Comparison of ENCODE assay signal across 8 cellular contexts in the genomic region with DNA sequence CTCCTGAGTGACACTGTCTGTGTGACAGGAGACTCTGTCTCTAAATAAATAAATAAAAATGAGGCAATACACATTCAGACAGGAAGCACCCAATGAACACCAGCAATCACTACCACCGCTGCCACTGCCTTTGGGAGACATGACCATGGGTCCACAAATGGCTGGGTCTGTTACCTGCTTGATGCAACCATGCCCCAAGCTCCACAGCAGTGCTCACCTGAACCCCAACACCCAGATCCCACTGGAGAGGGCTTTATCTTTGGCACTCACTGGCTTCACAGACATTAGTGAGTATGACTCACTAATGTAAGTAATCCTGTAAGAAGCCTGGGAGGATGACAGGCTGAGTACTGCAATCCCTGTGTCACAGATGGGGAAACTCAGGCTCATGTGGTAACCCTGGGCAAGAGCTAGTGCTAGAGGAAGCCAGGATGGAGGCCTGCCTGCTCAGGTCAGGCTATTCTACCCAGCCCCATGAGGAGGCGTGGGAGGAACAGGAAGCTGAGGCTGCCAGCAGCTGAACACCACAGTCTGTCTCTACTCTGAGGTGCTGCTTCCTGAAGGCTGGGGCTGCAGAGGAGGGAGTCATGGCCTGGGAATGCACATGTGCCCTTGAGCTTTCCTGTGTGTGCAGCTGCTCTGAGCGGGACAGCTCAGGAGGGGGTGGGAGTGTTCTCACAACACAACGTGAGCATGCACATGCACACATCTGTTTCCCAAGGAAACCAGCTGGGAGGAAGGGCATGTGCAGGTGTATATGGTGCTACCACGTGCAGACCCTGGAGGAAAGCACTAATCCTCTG. TPM values are rescaled to one million over a fixed set of nuclear protein-coding genes. Genes with fewer than 3 reads are reported as not detected.
DNase-seq lines count a peak whose midpoint lies in the region; ATAC-seq, FAIRE-seq and TF ChIP-seq lines count a peak whose summit lies in the region.

No MANE protein-coding gene starts in this region.

- DNase-seq in D721Med (ENCODE audit: insufficient read length, low spot score) (peak; percentile 29), LNCaP clone FGC (ENCODE audit: low read depth) (no peak), WERI-Rb-1 (peak; percentile 91), mammary epithelial cell (peak; percentile 100), left colon (peak; percentile 77 to 89), NCI-H748 (lab: John Stamatoyannopoulos, UW; ENCODE audit: unreplicated experiment) (no peak)
- DNase-seq in stimulated activated CD4-positive, alpha-beta T cell treated with anti-CD3 and anti-CD28 coated beads, Interleukin-2, amount 100 ng/mL, for 4 hours (ENCODE audit: low read depth), result peak; percentile 45

- CTCF ChIA-PET in mammary epithelial cell (lab: Charles Lee; ENCODE audit: low non-redundant PET), result interaction anchor here (0.6 to 1.2 kb wide), 12 partner anchors 9 to 492 kb away, joined by 3 to 23 read pairs (median 4); a partner anchor contains a TSS

- H3K27ac ChIP-seq in WERI-Rb-1, result peak overlapping the region; percentile 64
- peak overlapping the region; percentile 43 for H3K27ac ChIP-seq in mammary epithelial cell (ENCODE audit: insufficient read depth, low read depth, low read length)

- no peaks in the 10 kb centered on the region for H4K20me1 ChIP-seq in mammary epithelial cell (ENCODE audit: insufficient read depth, low read length)

- peaks cover 8% of the 10 kb centered on the region for H3K36me3 ChIP-seq in WERI-Rb-1
- peaks cover 2% of the 10 kb centered on the region for H3K36me3 ChIP-seq in mammary epithelial cell (ENCODE audit: insufficient read depth, low read length)

- no peak for FAIRE-seq in D721Med (lab: Jason Lieb, UNC)

- dilution Hi-C loops in mammary epithelial cell (cut with HindIII; ENCODE audit: low sequenced_read_pairs), result no loop called here

- H3K9me3 ChIP-seq in WERI-Rb-1 (ENCODE audit: severe bottlenecking), result no peaks in the 10 kb centered on the region
- H3K9me3 ChIP-seq in mammary epithelial cell (replicated peaks; ENCODE audit: insufficient read depth, low read length), result no peaks in the 10 kb centered on the region

- H2AFZ ChIP-seq in mammary epithelial cell (ENCODE audit: low read depth, low read length), result no peak overlapping the region

- no TSS peak for BruUV-seq in mammary epithelial cell (replicated peaks; lab: Mats Ljungman, UMichigan)

- TF ChIP-seq CTCF in D721Med (IDR thresholded peaks at IDR 0.05; ENCODE audit: insufficient read depth, missing control alignments), result peak; percentile 8
- 0 out of 2 replicates have a peak, but pooled peaks have one; percentile 16 for TF ChIP-seq CTCF in LNCaP clone FGC (IDR thresholded peaks at IDR 0.05; ENCODE audit: control insufficient read depth, extremely low read depth, insufficient read depth)
- peak; percentile 70 for TF ChIP-seq CTCF in WERI-Rb-1 (IDR thresholded peaks at IDR 0.05; ENCODE audit: low read depth, low read length)
- peak; percentile 8 to 65 for TF ChIP-seq CTCF in mammary epithelial cell (conservative IDR thresholded peaks at IDR 0.05 in 1 of 2, IDR thresholded peaks at IDR 0.05 in 1 of 2; ENCODE audit: extremely low read depth in 1 of 2, insufficient read depth in 1 of 2, low read depth in 1 of 2, low read length in 2 of 2)

- peaks cover 36% of the 10 kb centered on the region for H3K4me1 ChIP-seq in mammary epithelial cell (ENCODE audit: insufficient read depth, low read length)

- ATAC-seq in GM21515 (IDR thresholded peaks at IDR 0.05; ENCODE audit: unreplicated experiment) (peak; percentile 77), left colon (peak; percentile 83)

- no peaks in the 10 kb centered on the region for H3K27me3 ChIP-seq in WERI-Rb-1 (ENCODE audit: insufficient read depth, low read depth, severe bottlenecking)
- H3K27me3 ChIP-seq in mammary epithelial cell (ENCODE audit: insufficient read depth, low read length), result no peaks in the 10 kb centered on the region

- H3K79me2 ChIP-seq in mammary epithelial cell (ENCODE audit: insufficient read depth, low read length), result peaks cover 79% of the 10 kb centered on the region

- H3K9ac ChIP-seq in mammary epithelial cell (ENCODE audit: insufficient read depth, low read length), result no peak overlapping the region

- in situ Hi-C loops in mammary epithelial cell (cut with MboI; ENCODE audit: low sequenced_read_pairs in 2 of 2), result loop anchor here in 1 of 2 donors (5.0 to 25.0 kb wide), 2 partner anchors 40 to 275 kb away; a partner anchor contains a TSS

- intact Hi-C loops in mammary epithelial cell (cut with micrococcal nuclease), result loop anchor here (1.0 to 5.0 kb wide), 3 partner anchors 30 to 135 kb away; a partner anchor contains a TSS
- intact Hi-C loops in left colon (cut with DNase I, micrococcal nuclease), result no loop called here

- WGBS in mammary epithelial cell (ENCODE audit: low coverage, missing lambda C conversion rate), result 16% methylated on average over 5 of the region's 5 CpGs

- H3K4me3 ChIP-seq in LNCaP clone FGC (ENCODE audit: low read depth, low read length), result no peak overlapping the region
- no peak overlapping the region for H3K4me3 ChIP-seq in WERI-Rb-1 (ENCODE audit: low read depth, low read length)
- no peak overlapping the region for H3K4me3 ChIP-seq in mammary epithelial cell (replicated peaks in 1 of 3; ENCODE audit: insufficient read depth in 1 of 3, low read depth in 2 of 3, low read length in 3 of 3)

- peak overlapping the region; percentile 10 for H3K4me2 ChIP-seq in mammary epithelial cell (ENCODE audit: insufficient read depth, low read depth, low read length)

RNA-seq across cellular contexts. Expression of a gene that starts 43.0 kb away (rescaled TPM):
- total RNA-seq in mammary epithelial cell (100 to 1,000 TPM in 1 of 2 donors, 1 to 10 TPM in 1; 9.5 to 124 TPM), left colon (100 to 1,000 TPM; 122 to 131 TPM)
- 16.7 TPM for polyA plus RNA-seq in mammary epithelial cell
- 203 TPM for polyA minus RNA-seq in mammary epithelial cell

Comparison
In these comparisons a context has a peak if more than half of its experiments do, and no peak if none do; other contexts are left out.
1. DNase-seq: peak in D721Med (single experiment), WERI-Rb-1 (single experiment), mammary epithelial cell (single experiment), left colon (2 of 2) and stimulated activated CD4-positive, alpha-beta T cell treated with anti-CD3 and anti-CD28 coated beads, Interleukin-2, amount 100 ng/mL, for 4 hours (single experiment); none in LNCaP clone FGC (single experiment) and NCI-H748 (single experiment).
2. CTCF ChIP-seq: peak in every context shown above with its lines; median percentile 70 in WERI-Rb-1; 36 in mammary epithelial cell; 16 in LNCaP clone FGC; 8 in D721Med.